Comparison of ENCODE assay signal across 33 cellular contexts in genomic region chr1:38330799-38331198, GRCh38.
"Had no signal": no experiment of that assay in that cellular context is flagged by ENCODE, and none has a peak within 500 bp of the region (broad histone marks: within the 10 kb centered on the region; RNA-seq: fewer than 3 reads in every experiment).

No MANE protein-coding gene starts in this region.

- H3K9me3 Mint-ChIP-seq: naive thymus-derived CD8-positive, alpha-beta T cell; natural killer cell treated with Interleukin-12 subunit alpha and Interleukin-12 subunit beta and Interleukin-15 and Interleukin-18, amount 100 ng/mL, for 72 hours; nephron progenitor cell; stimulated activated memory B cell treated with anti-CD40 and anti-IgM and Interleukin-4, amounts not matched to agents 10 μg/mL and 1 μg/mL and 100 μg/mL, for 72 hours; stimulated activated naive CD8-positive, alpha-beta T cell treated with anti-CD3 and anti-CD28 coated beads, Interleukin-15, amount 100 ng/mL, for 72 hours; type B pancreatic cell had no signal

- H3K36me3 Mint-ChIP-seq: naive thymus-derived CD8-positive, alpha-beta T cell; natural killer cell treated with Interleukin-12 subunit alpha and Interleukin-12 subunit beta and Interleukin-15 and Interleukin-18, amount 100 ng/mL, for 72 hours; stimulated activated memory B cell treated with anti-CD40 and anti-IgM and Interleukin-4, amounts not matched to agents 10 μg/mL and 1 μg/mL and 100 μg/mL, for 72 hours; type B pancreatic cell had no signal

- H3K4me1 ChIP-seq: parathyroid adenoma, psoas muscle, right lobe of liver, sigmoid colon, suprapubic skin, transverse colon, upper lobe of right lung, uterus had no signal

- H3K9me3 ChIP-seq: neutrophil, ovary, psoas muscle, right lobe of liver, sigmoid colon, spleen, suprapubic skin, testis, tibial artery, transverse colon, upper lobe of right lung, uterus had no signal

- DNase-seq: naive B cell; naive thymus-derived CD8-positive, alpha-beta T cell; nephron progenitor cell; ovary; posterior cingulate gyrus; psoas muscle; right lobe of liver; sigmoid colon; spleen; stimulated activated CD4-positive, alpha-beta T cell treated with anti-CD3 and anti-CD28 coated beads, Interleukin-12 subunit alpha, Interleukin-12 subunit beta, amount 100 ng/mL, for 4 hours; stimulated activated CD4-positive, alpha-beta T cell treated with anti-CD3 and anti-CD28 coated beads, Interleukin-1b, Interleukin-23, amount 100 ng/mL, for 48 hours; stimulated activated CD4-positive, alpha-beta T cell treated with anti-CD3 and anti-CD28 coated beads, Interleukin-4, amount 100 ng/mL, for 1 hour; stimulated activated CD4-positive, alpha-beta T cell treated with anti-CD3 and anti-CD28 coated beads, Interleukin-4, amount 100 ng/mL, for 4 hours; stimulated activated CD8-positive, alpha-beta memory T cell treated with anti-CD3 and anti-CD28 coated beads, Interleukin-4, amount 100 ng/mL, for 48 hours; stimulated activated naive CD4-positive, alpha-beta T cell; stimulated activated naive CD8-positive, alpha-beta T cell treated with anti-CD3 and anti-CD28 coated beads, Interleukin-15, amount 100 ng/mL, for 72 hours; stimulated activated naive CD8-positive, alpha-beta T cell treated with anti-CD3 and anti-CD28 coated beads, Interleukin-15, Interleukin-2, amounts not matched to agents 100 U/mL and 50 U/mL, for 24 hours; substantia nigra; testis; tibial artery; transverse colon; upper lobe of right lung; uterus had no signal

- H3K4me2 ChIP-seq: smooth muscle cell had no signal

- H3K27ac ChIP-seq: neutrophil, ovary, parathyroid adenoma, psoas muscle, right lobe of liver, sigmoid colon, skin epidermis, spleen, suprapubic skin, testis, tibial artery, transverse colon, upper lobe of right lung, uterus had no signal

- H3K36me3 ChIP-seq: ovary, right lobe of liver, sigmoid colon, spleen, suprapubic skin, tibial artery, transverse colon, upper lobe of right lung, uterus had no signal

- H3K4me3 Mint-ChIP-seq: naive B cell; naive thymus-derived CD8-positive, alpha-beta T cell; natural killer cell treated with Interleukin-12 subunit alpha and Interleukin-12 subunit beta and Interleukin-15 and Interleukin-18, amount 100 ng/mL, for 72 hours; nephron progenitor cell; neural crest cell; stimulated activated memory B cell treated with anti-CD40 and anti-IgM and Interleukin-4, amounts not matched to agents 10 μg/mL and 1 μg/mL and 100 μg/mL, for 72 hours; stimulated activated naive CD8-positive, alpha-beta T cell treated with anti-CD3 and anti-CD28 coated beads, Interleukin-15, amount 100 ng/mL, for 72 hours; type B pancreatic cell had no signal

- H3K9ac ChIP-seq: parathyroid adenoma had no signal

- H3K27me3 ChIP-seq: neutrophil, ovary, right lobe of liver, testis, tibial artery, upper lobe of right lung, uterus had no signal

- H3K79me2 ChIP-seq: parathyroid adenoma had no signal

- H3K4me3 ChIP-seq: ovary, psoas muscle, right lobe of liver, sigmoid colon, skin epidermis, smooth muscle cell, spleen, suprapubic skin, testis, tibial artery, transverse colon, upper lobe of right lung, uterus had no signal

- H2AFZ ChIP-seq: parathyroid adenoma had no signal

- H3K27ac Mint-ChIP-seq: naive B cell; naive thymus-derived CD8-positive, alpha-beta T cell; natural killer cell treated with Interleukin-12 subunit alpha and Interleukin-12 subunit beta and Interleukin-15 and Interleukin-18, amount 100 ng/mL, for 72 hours; nephron progenitor cell; progenitor cell of endocrine pancreas; stimulated activated memory B cell treated with anti-CD40 and anti-IgM and Interleukin-4, amounts not matched to agents 10 μg/mL and 1 μg/mL and 100 μg/mL, for 72 hours; stimulated activated naive CD8-positive, alpha-beta T cell treated with anti-CD3 and anti-CD28 coated beads, Interleukin-15, amount 100 ng/mL, for 72 hours; type B pancreatic cell had no signal

- H3K4me1 Mint-ChIP-seq: naive thymus-derived CD8-positive, alpha-beta T cell; nephron progenitor cell; neural crest cell had no signal
